23 cellular contexts compared by ENCODE assay signal in genomic region chr5:1173485-1174070, GRCh38. TPM values are rescaled to one million over a fixed set of nuclear protein-coding genes. Genes with fewer than 3 reads are reported as not detected.
DNase-seq lines count a peak whose midpoint lies in the region; ATAC-seq, FAIRE-seq and TF ChIP-seq lines count a peak whose summit lies in the region.
"Had no signal": no experiment of that assay in that cellular context is flagged by ENCODE, and none has a peak within 500 bp of the region (broad histone marks: within the 10 kb centered on the region; RNA-seq: fewer than 3 reads in every experiment).

No MANE protein-coding gene starts in this region.

- no peak overlapping the region for H2BK5ac ChIP-seq in mesenchymal stem cell (ENCODE audit: low read depth, low read length, poor library complexity, severe bottlenecking)

- H3K27ac ChIP-seq in RWPE1, result peak overlapping the region; percentile 68
- H3K27ac ChIP-seq in mesenchymal stem cell (ENCODE audit: low read length, poor library complexity, severe bottlenecking), result no peak overlapping the region
- H3K27ac ChIP-seq in gastrocnemius medialis, result no peak overlapping the region
- H3K27ac ChIP-seq: BLaER1 treated with 17β-estradiol and CSF1 and Interleukin-3, amounts not matched to agents 10 nM and 100 nM; body of pancreas; epithelial cell of prostate; heart left ventricle; WERI-Rb-1 had no signal

- no peak for ATAC-seq in left cardiac atrium
- no peak for ATAC-seq in gastrocnemius medialis

- H2BK15ac ChIP-seq in mesenchymal stem cell (ENCODE audit: low read depth, poor library complexity, severe bottlenecking), result no peak overlapping the region

- no peak overlapping the region for H4K8ac ChIP-seq in mesenchymal stem cell (ENCODE audit: low read length)

- H3K36me3 ChIP-seq in mesenchymal stem cell (ENCODE audit: control insufficient read depth in 1 of 2, insufficient read depth in 2 of 2, low read depth in 1 of 2, low read length in 2 of 2) (no peaks in the 10 kb centered on the region), gastrocnemius medialis (no peaks in the 10 kb centered on the region)
- H3K36me3 ChIP-seq: BLaER1 treated with 17β-estradiol and CSF1 and Interleukin-3, amounts not matched to agents 10 nM and 100 nM; heart left ventricle; WERI-Rb-1 had no signal

- in situ Hi-C loops in gastrocnemius medialis (cut with MboI; ENCODE audit: low sequenced_read_pairs in 4 of 4), result loop anchor here (25.0 kb wide), 2 partner anchors 236 to 464 kb away; no protein-coding TSS in a partner anchor

- no peak overlapping the region for H3K4me3 ChIP-seq in mesenchymal stem cell (ENCODE audit: insufficient read depth in 1 of 2, low read depth in 1 of 2, low read length in 2 of 2)
- H3K4me3 ChIP-seq in gastrocnemius medialis, result no peak overlapping the region
- H3K4me3 ChIP-seq: BLaER1 treated with 17β-estradiol and CSF1 and Interleukin-3, amounts not matched to agents 10 nM and 100 nM; body of pancreas; GM12878; heart left ventricle; mucosa of descending colon had no signal

- TF ChIP-seq POLR2A in gastrocnemius medialis (IDR thresholded peaks at IDR 0.05), result no peak

- 94% methylated on average over 21 of the region's 21 CpGs for WGBS in mesenchymal stem cell

- peaks cover 0 to 31% of the 10 kb centered on the region in 2 experiments for H3K27me3 ChIP-seq in mesenchymal stem cell (ENCODE audit: control insufficient read depth in 1 of 2, insufficient read depth in 1 of 2, low read length in 2 of 2)
- H3K27me3 ChIP-seq in gastrocnemius medialis, result peaks cover 0 to 4% (median 0%) of the 10 kb centered on the region in 3 donors
- H3K27me3 ChIP-seq: BLaER1 treated with 17β-estradiol and CSF1 and Interleukin-3, amounts not matched to agents 10 nM and 100 nM; body of pancreas; heart left ventricle had no signal

- no peak overlapping the region for H2AFZ ChIP-seq in mesenchymal stem cell (ENCODE audit: low read depth, low read length)

- peak overlapping the region; percentile 63 for H3K9ac ChIP-seq in mesenchymal stem cell (ENCODE audit: low read length)
- H3K9ac ChIP-seq: BLaER1 treated with 17β-estradiol and CSF1 and Interleukin-3, amounts not matched to agents 10 nM and 100 nM had no signal

- no peak overlapping the region for H4K91ac ChIP-seq in mesenchymal stem cell (ENCODE audit: low read length)

- H2AK5ac ChIP-seq in mesenchymal stem cell (ENCODE audit: low read length, severe bottlenecking), result no peak overlapping the region

- peak; percentile 19 for DNase-seq in left cardiac atrium
- DNase-seq in cardiac septum (ENCODE audit: low spot score), result no peak
- no peak for DNase-seq in RWPE1 (ENCODE audit: low spot score)
- DNase-seq in mesenchymal stem cell, result no peak
- DNase-seq in urothelium cell line (ENCODE audit: low spot score), result no peak
- DNase-seq in gastrocnemius medialis, result no peak
- no peak for DNase-seq in activated CD4-positive, alpha-beta T cell treated with anti-CD3 and anti-CD28 coated beads, Interleukin-2, amount 50 U/mL, for 1 hour
- no peak for DNase-seq in pons (ENCODE audit: low spot score)
- DNase-seq: effector CD4-positive, alpha-beta T cell had no signal

- FAIRE-seq in urothelium cell line (lab: Jason Lieb, UNC), result peak; percentile 27
- FAIRE-seq: GM12878 had no signal

- no peak overlapping the region for H3K18ac ChIP-seq in mesenchymal stem cell (ENCODE audit: low read depth in 1 of 2, low read length in 2 of 2)

- H3K23ac ChIP-seq in mesenchymal stem cell (ENCODE audit: low read length in 2 of 2), result no peak overlapping the region

- no peak overlapping the region for H3K4me2 ChIP-seq in mesenchymal stem cell (ENCODE audit: low read length, poor library complexity, severe bottlenecking)

- no peaks in the 10 kb centered on the region for H3K4me1 ChIP-seq in mesenchymal stem cell (ENCODE audit: control insufficient read depth, insufficient read depth, low read depth, low read length)
- H3K4me1 ChIP-seq in gastrocnemius medialis, result no peaks in the 10 kb centered on the region

- no peak overlapping the region for H3K4ac ChIP-seq in mesenchymal stem cell (ENCODE audit: low read depth in 1 of 2, low read length in 2 of 2)

- H2BK12ac ChIP-seq in mesenchymal stem cell (ENCODE audit: low read length in 2 of 2), result no peak overlapping the region

- no peaks in the 10 kb centered on the region for H3K79me1 ChIP-seq in mesenchymal stem cell (replicated peaks; ENCODE audit: low read length, poor library complexity, severe bottlenecking)

- intact Hi-C loops in left cardiac atrium (cut with DNase I) (loop anchor here in 1 of 2 donors (5.0 kb wide), 1 partner anchor 251 kb away; no protein-coding TSS in a partner anchor), cardiac septum (cut with DNase I) (no loop called here), gastrocnemius medialis (cut with DNase I; ENCODE audit: low total_unique reads) (loop anchor here (10.0 kb wide), 1 partner anchor 249 kb away; no protein-coding TSS in a partner anchor)

- TF ChIP-seq CTCF in RWPE1 (conservative IDR thresholded peaks at IDR 0.05; ENCODE audit: low read depth), result no peak
- no peak for TF ChIP-seq CTCF in gastrocnemius medialis (IDR thresholded peaks at IDR 0.05 in 4 of 5, conservative IDR thresholded peaks at IDR 0.05 in 1 of 5)

- H3K9me3 ChIP-seq in mesenchymal stem cell (ENCODE audit: control insufficient read depth, low read length) (no peaks in the 10 kb centered on the region), gastrocnemius medialis (no peaks in the 10 kb centered on the region)
- H3K9me3 ChIP-seq: body of pancreas, heart left ventricle, mucosa of descending colon had no signal

- CTCF ChIA-PET in RWPE1 (lab: Yijun Ruan, JAX), result interaction anchor here (0.6 to 1.7 kb wide), 27 partner anchors 10 to 471 kb away, joined by 3 to 14 read pairs (median 4); no protein-coding TSS in a partner anchor

- H3K14ac ChIP-seq in mesenchymal stem cell (ENCODE audit: low read length in 2 of 2), result no peak overlapping the region

- no peak overlapping the region for H2BK120ac ChIP-seq in mesenchymal stem cell (ENCODE audit: low read depth, low read length)

- POLR2A ChIA-PET in RWPE1 (lab: Yijun Ruan, JAX; ENCODE audit: low non-redundant PET), result no interaction called here

RNA-seq across cellular contexts. Expression of gene SLC6A19, which starts 27.8 kb away (rescaled TPM):
- total RNA-seq in left cardiac atrium (not detected), cardiac septum (0.05 TPM), gastrocnemius medialis (under 1 TPM in 1 of 4 donors, not detected in 3; 0.05 TPM)
- not detected for polyA plus RNA-seq in mesenchymal stem cell (2013, experiment 1 of 2)
- polyA plus RNA-seq in mesenchymal stem cell (2013, experiment 2 of 2), result not detected
- total RNA-seq: activated CD4-positive, alpha-beta T cell treated with anti-CD3 and anti-CD28 coated beads, Interleukin-2, amount 10 ng/mL, durations not matched to agents 7 days and 5 days; chondrocyte; heart left ventricle; RPMI7951; subcutaneous adipose tissue; ureter had no signal
- polyA plus RNA-seq: heart left ventricle, neural cell had no signal

RNA-seq across cellular contexts. Expression of gene SLC6A18, which starts 51.6 kb away (rescaled TPM):
- total RNA-seq in left cardiac atrium (not detected), cardiac septum (not detected), gastrocnemius medialis (not detected)
- polyA plus RNA-seq in mesenchymal stem cell (2013, experiment 1 of 2), result not detected
- polyA plus RNA-seq in mesenchymal stem cell (2013, experiment 2 of 2), result not detected
- total RNA-seq: activated CD4-positive, alpha-beta T cell treated with anti-CD3 and anti-CD28 coated beads, Interleukin-2, amount 10 ng/mL, durations not matched to agents 7 days and 5 days; body of pancreas; chondrocyte; GM12878; heart left ventricle; liver; RPMI7951; subcutaneous adipose tissue; ureter had no signal
- polyA plus RNA-seq: GM12878, heart left ventricle, liver, neural cell had no signal
